Comparison of ENCODE assay signal across 19 cellular contexts in genomic region chr12:129844662-129845061, GRCh38. TPM values are rescaled to one million over a fixed set of nuclear protein-coding genes. Genes with fewer than 3 reads are reported as not detected.
DNase-seq lines count a peak whose midpoint lies in the region; ATAC-seq and TF ChIP-seq lines count a peak whose summit lies in the region.
"Had no signal": no experiment of that assay in that cellular context is flagged by ENCODE, and none has a peak within 500 bp of the region (broad histone marks: within the 10 kb centered on the region; RNA-seq: fewer than 3 reads in every experiment).

No MANE protein-coding gene starts in this region.

- H2AFZ ChIP-seq in GM23338: no peak overlapping the region

- TF ChIP-seq CTCF in astrocyte of the cerebellum (IDR thresholded peaks at IDR 0.05; ENCODE audit: low read depth, low read length, missing control alignments) (no peak), kidney epithelial cell (IDR thresholded peaks at IDR 0.05; ENCODE audit: insufficient read depth, low read length, poor library complexity, severe bottlenecking) (no peak), GM23338 (conservative IDR thresholded peaks at IDR 0.05; ENCODE audit: low read depth in 2 of 2) (no peak)

- POLR2A ChIA-PET in activated CD4-positive, alpha-beta memory T cell treated with anti-CD3 and anti-CD28 coated beads, Interleukin-2, amount 10 ng/mL, durations not matched to agents 7 days and 5 days (lab: Charles Lee): no interaction called here

- no peaks in the 10 kb centered on the region for H3F3A ChIP-seq in GM23338 (replicated peaks; ENCODE audit: low read depth)

- no peak for ATAC-seq in GM23338
- ATAC-seq: A549, Panc1 had no signal

- no peaks in the 10 kb centered on the region for H3K4me1 Mint-ChIP-seq in activated CD4-positive, alpha-beta memory T cell treated with anti-CD3 and anti-CD28 coated beads, Interleukin-2, amount 10 ng/mL, durations not matched to agents 7 days and 5 days
- H3K4me1 Mint-ChIP-seq in GM23338: no peaks in the 10 kb centered on the region
- H3K4me1 Mint-ChIP-seq: CD8-positive, alpha-beta memory T cell; IgD-negative memory B cell had no signal

- H3K36me3 Mint-ChIP-seq in activated CD4-positive, alpha-beta memory T cell treated with anti-CD3 and anti-CD28 coated beads, Interleukin-2, amount 10 ng/mL, durations not matched to agents 7 days and 5 days (ENCODE audit: low read depth): no peaks in the 10 kb centered on the region
- H3K36me3 Mint-ChIP-seq in GM23338 (ENCODE audit: low read depth): peaks cover 36% of the 10 kb centered on the region
- H3K36me3 Mint-ChIP-seq: CD8-positive, alpha-beta memory T cell; IgD-negative memory B cell had no signal

- H3K36me3 ChIP-seq in kidney epithelial cell (ENCODE audit: control insufficient read depth, insufficient read depth, low read length): no peaks in the 10 kb centered on the region
- H3K36me3 ChIP-seq in GM23338 (ENCODE audit: insufficient read depth): no peaks in the 10 kb centered on the region
- H3K36me3 ChIP-seq: BLaER1 treated with 17β-estradiol and CSF1 and Interleukin-3, amounts not matched to agents 10 nM and 100 nM had no signal

- H3K4me3 Mint-ChIP-seq in activated CD4-positive, alpha-beta memory T cell treated with anti-CD3 and anti-CD28 coated beads, Interleukin-2, amount 10 ng/mL, durations not matched to agents 7 days and 5 days: no peak overlapping the region
- no peak overlapping the region for H3K4me3 Mint-ChIP-seq in GM23338
- H3K4me3 Mint-ChIP-seq: CD8-positive, alpha-beta memory T cell; HFFc6; IgD-negative memory B cell had no signal

- peaks cover 8% of the 10 kb centered on the region for H3K9me3 Mint-ChIP-seq in activated CD4-positive, alpha-beta memory T cell treated with anti-CD3 and anti-CD28 coated beads, Interleukin-2, amount 10 ng/mL, durations not matched to agents 7 days and 5 days
- H3K9me3 Mint-ChIP-seq in GM23338: peaks cover 98% of the 10 kb centered on the region

- peak; percentile 47 for DNase-seq in DMS53 (lab: John Stamatoyannopoulos, UW)
- DNase-seq in NCI-H2029 (lab: John Stamatoyannopoulos, UW): peak; percentile 31
- peak; percentile 78 for DNase-seq in astrocyte of the cerebellum (ENCODE audit: low read depth)
- DNase-seq in kidney epithelial cell (ENCODE audit: low read depth): peak; percentile 52
- DNase-seq in activated CD4-positive, alpha-beta memory T cell treated with anti-CD3 and anti-CD28 coated beads, Interleukin-2, amount 10 ng/mL, durations not matched to agents 7 days and 5 days: no peak
- no peak for DNase-seq in stimulated activated naive CD4-positive, alpha-beta T cell treated with Interleukin-2 at 50 U/mL for 16 hours (lab: John Stamatoyannopoulos, UW)
- DNase-seq in GM23338 (ENCODE audit: low spot score): no peak
- DNase-seq in NCI-H1930 (lab: John Stamatoyannopoulos, UW): no peak
- DNase-seq: CD8-positive, alpha-beta memory T cell; HFFc6; Kasumi-1; NCI-H1105 treated with DMSO at 0.1 percent for 48 hours; NCI-H187; SHP77 treated with DMSO at 0.1 percent for 48 hours had no signal

- no peak overlapping the region for H3K27ac ChIP-seq in GM23338 (ENCODE audit: low read depth)
- H3K27ac ChIP-seq: A549; BLaER1 treated with 17β-estradiol and CSF1 and Interleukin-3, amounts not matched to agents 10 nM and 100 nM had no signal

- H3K4me3 ChIP-seq in astrocyte of the cerebellum (ENCODE audit: low read depth, low read length) (no peak overlapping the region), kidney epithelial cell (ENCODE audit: low read depth, low read length) (no peak overlapping the region), GM23338 (no peak overlapping the region)
- H3K4me3 ChIP-seq: A549; BLaER1 treated with 17β-estradiol and CSF1 and Interleukin-3, amounts not matched to agents 10 nM and 100 nM had no signal

- 0 out of 2 replicates have a peak, but pooled peaks cover 5% of the 10 kb centered on the region for H3K9me2 ChIP-seq in GM23338 (ENCODE audit: insufficient read depth)

- no peaks in the 10 kb centered on the region for H4K20me1 ChIP-seq in GM23338 (replicated peaks; ENCODE audit: insufficient read depth)
- H4K20me1 ChIP-seq: BLaER1 treated with 17β-estradiol and CSF1 and Interleukin-3, amounts not matched to agents 10 nM and 100 nM had no signal

- no peaks in the 10 kb centered on the region for H3K4me1 ChIP-seq in GM23338 (ENCODE audit: insufficient read depth)
- H3K4me1 ChIP-seq: A549; BLaER1 treated with 17β-estradiol and CSF1 and Interleukin-3, amounts not matched to agents 10 nM and 100 nM had no signal

- in situ Hi-C loops in astrocyte of the cerebellum (cut with HindIII; ENCODE audit: low sequenced_read_pairs): no loop called here

- CTCF ChIA-PET in activated CD4-positive, alpha-beta memory T cell treated with anti-CD3 and anti-CD28 coated beads, Interleukin-2, amount 10 ng/mL, durations not matched to agents 7 days and 5 days (lab: Charles Lee): no interaction called here

- no peak overlapping the region for H3K4me2 ChIP-seq in GM23338
- H3K4me2 ChIP-seq: A549; BLaER1 treated with 17β-estradiol and CSF1 and Interleukin-3, amounts not matched to agents 10 nM and 100 nM had no signal

- no peaks in the 10 kb centered on the region for H3K27me3 ChIP-seq in kidney epithelial cell (ENCODE audit: control insufficient read depth, insufficient read depth, low read length)
- no peaks in the 10 kb centered on the region for H3K27me3 ChIP-seq in GM23338 (ENCODE audit: insufficient read depth)
- H3K27me3 ChIP-seq: BLaER1 treated with 17β-estradiol and CSF1 and Interleukin-3, amounts not matched to agents 10 nM and 100 nM had no signal

- H3K79me2 ChIP-seq in GM23338 (replicated peaks; ENCODE audit: insufficient read depth): no peaks in the 10 kb centered on the region

- H3K27ac Mint-ChIP-seq in activated CD4-positive, alpha-beta memory T cell treated with anti-CD3 and anti-CD28 coated beads, Interleukin-2, amount 10 ng/mL, durations not matched to agents 7 days and 5 days: no peak overlapping the region
- H3K27ac Mint-ChIP-seq in GM23338: no peak overlapping the region
- H3K27ac Mint-ChIP-seq: CD8-positive, alpha-beta memory T cell; HFFc6; IgD-negative memory B cell had no signal

- no peaks in the 10 kb centered on the region for H3K27me3 Mint-ChIP-seq in activated CD4-positive, alpha-beta memory T cell treated with anti-CD3 and anti-CD28 coated beads, Interleukin-2, amount 10 ng/mL, durations not matched to agents 7 days and 5 days
- peaks cover 3% of the 10 kb centered on the region for H3K27me3 Mint-ChIP-seq in GM23338 (ENCODE audit: insufficient read depth, low read depth, poor library complexity)
- H3K27me3 Mint-ChIP-seq: CD8-positive, alpha-beta memory T cell; IgD-negative memory B cell had no signal

TF ChIP-seq in GM23338, 12 proteins besides CTCF, POLR2A, EP300 and RAD21 (continues in another document):
- TF ChIP-seq ZNF114 (CRISPR knock-in tag; IDR thresholded peaks at IDR 0.05) (no peak), POLR2AphosphoS5 (IDR thresholded peaks at IDR 0.05; ENCODE audit: low read depth) (no peak), ZNF331 (CRISPR knock-in tag; IDR thresholded peaks at IDR 0.05; ENCODE audit: low read depth) (no peak), NANOG (IDR thresholded peaks at IDR 0.05; ENCODE audit: borderline replicate concordance) (no peak), REST (IDR thresholded peaks at IDR 0.05; ENCODE audit: unreplicated experiment) (no peak), EZH2phosphoT487 (IDR thresholded peaks at IDR 0.05; ENCODE audit: unreplicated experiment) (no peak), ETS1 (IDR thresholded peaks at IDR 0.05) (no peak), EZH2 (IDR thresholded peaks at IDR 0.05; ENCODE audit: low read depth, unreplicated experiment) (no peak), CREB1 (CRISPR knock-in tag; IDR thresholded peaks at IDR 0.05; ENCODE audit: low read depth) (no peak)

RNA-seq across cellular contexts. Expression of gene TMEM132D, which starts 59.2 kb away (rescaled TPM):
- total RNA-seq in kidney epithelial cell: 6.4 and 7.1 TPM in 2 replicates
- not detected for total RNA-seq in activated CD4-positive, alpha-beta memory T cell treated with anti-CD3 and anti-CD28 coated beads, Interleukin-2, amount 10 ng/mL, durations not matched to agents 7 days and 5 days
- 4.7 and 5.3 TPM in 2 replicates for total RNA-seq in GM23338 (2014; rRNA removed; shearing (Covaris generic))
- polyA plus RNA-seq in GM23338 (2016; fragmentation: Nextera tagmentation; extraction: Ambion mirVana): 0.44 and 0.57 TPM in 2 replicates
- total RNA-seq: CD8-positive, alpha-beta memory T cell; HFFc6; NCI-H460 had no signal
- polyA plus RNA-seq: A549; CD8-positive, alpha-beta memory T cell; IgD-negative memory B cell had no signal

Comparison
In these comparisons a context has a peak if more than half of its experiments do, and no peak if none do; other contexts are left out.
1. DNase-seq: peak in DMS53 (single experiment), NCI-H2029 (single experiment), astrocyte of the cerebellum (single experiment) and kidney epithelial cell (single experiment); none in activated CD4-positive, alpha-beta memory T cell treated with anti-CD3 and anti-CD28 coated beads, Interleukin-2, amount 10 ng/mL, durations not matched to agents 7 days and 5 days (single experiment), stimulated activated naive CD4-positive, alpha-beta T cell treated with Interleukin-2 at 50 U/mL for 16 hours (single experiment), GM23338 (single experiment) and NCI-H1930 (0 of 2).